Comparison of ENCODE assay signal across 1 cellular context in genomic region chr2:95060446-95061118, GRCh38.
TF ChIP-seq lines count a peak whose summit lies in the region.

No MANE protein-coding gene starts in this region.

TF ChIP-seq in HepG2, 621 proteins besides CTCF, POLR2A, EP300 and RAD21 (continued from another document and continues in another):
- TF ChIP-seq ZBTB40 (IDR thresholded peaks at IDR 0.05) (no peak), ZBTB40 (CRISPR knock-in tag; IDR thresholded peaks at IDR 0.05) (no peak), ZNF263 (CRISPR knock-in tag; IDR thresholded peaks at IDR 0.05) (peak; percentile 95), ZNF460 (CRISPR knock-in tag; IDR thresholded peaks at IDR 0.05; ENCODE audit: borderline replicate concordance) (no peak), NAIF1 (CRISPR knock-in tag; IDR thresholded peaks at IDR 0.05; ENCODE audit: borderline replicate concordance) (peak; percentile 100), POGZ (CRISPR knock-in tag; IDR thresholded peaks at IDR 0.05) (peak; percentile 41; the same call in 1 of the 2 replicates), HNF4A (CRISPR knock-in tag; IDR thresholded peaks at IDR 0.05) (peak; percentile 83), TFAP4 (IDR thresholded peaks at IDR 0.05; ENCODE audit: borderline replicate concordance, low read depth) (no peak), GATAD2A (CRISPR knock-in tag; IDR thresholded peaks at IDR 0.05) (peak; percentile 30), MXD4 (CRISPR knock-in tag; IDR thresholded peaks at IDR 0.05) (peak; percentile 42; the same call in 1 of the 2 replicates), TBX2 (CRISPR knock-in tag; IDR thresholded peaks at IDR 0.05; ENCODE audit: borderline replicate concordance) (no peak; the same call in 1 of the 2 replicates), ZNF792 (CRISPR knock-in tag; IDR thresholded peaks at IDR 0.05) (0 out of 2 replicates have a peak, but pooled peaks have one; percentile 15), TGIF2 (CRISPR knock-in tag; IDR thresholded peaks at IDR 0.05) (0 out of 2 replicates have a peak, but pooled peaks have one; percentile 53), HMG20A (CRISPR knock-in tag; IDR thresholded peaks at IDR 0.05; ENCODE audit: borderline replicate concordance) (0 out of 2 replicates have a peak, but pooled peaks have one; percentile 33), ZNF331 (CRISPR knock-in tag; IDR thresholded peaks at IDR 0.05) (peak; percentile 40; the same call in 1 of the 2 replicates), ZNF383 (CRISPR knock-in tag; IDR thresholded peaks at IDR 0.05; ENCODE audit: borderline replicate concordance) (no peak), ZNF274 (CRISPR knock-in tag; IDR thresholded peaks at IDR 0.05) (0 out of 2 replicates have a peak, but pooled peaks have one; percentile 9), DRAP1 (CRISPR knock-in tag; IDR thresholded peaks at IDR 0.05) (0 out of 2 replicates have a peak, but pooled peaks have one; percentile 14), SPEN (CRISPR knock-in tag; IDR thresholded peaks at IDR 0.05; ENCODE audit: low read depth) (no peak), SAP130 (CRISPR knock-in tag; IDR thresholded peaks at IDR 0.05; ENCODE audit: low read depth) (peak; percentile 49; the same call in 1 of the 2 replicates), BRD4 (CRISPR knock-in tag; IDR thresholded peaks at IDR 0.05) (peak; percentile 67; the same call in 1 of the 2 replicates), KLF16 (CRISPR knock-in tag; IDR thresholded peaks at IDR 0.05) (0 out of 4 replicates have a peak, but pooled peaks of 1 of the 2 experiments have one; percentile 34), HDAC6 (IDR thresholded peaks at IDR 0.05; ENCODE audit: low read depth, low read length) (no peak), ZNF143 (CRISPR knock-in tag; IDR thresholded peaks at IDR 0.05) (peak; percentile 55; the same call in 1 of the 2 replicates), MYC (CRISPR knock-in tag; IDR thresholded peaks at IDR 0.05; ENCODE audit: borderline replicate concordance) (peak; percentile 47; the same call in 1 of the 2 replicates), GMEB2 (CRISPR knock-in tag; IDR thresholded peaks at IDR 0.05; ENCODE audit: low read depth) (no peak), TFDP1 (CRISPR knock-in tag; IDR thresholded peaks at IDR 0.05; ENCODE audit: borderline replicate concordance) (peak; percentile 58; the same call in 1 of the 2 replicates), ASH2L (IDR thresholded peaks at IDR 0.05; ENCODE audit: insufficient read length, low read depth, low read length) (peak; percentile 52), HNF1A (IDR thresholded peaks at IDR 0.05; ENCODE audit: low read depth) (no peak), HNF1A (CRISPR knock-in tag; IDR thresholded peaks at IDR 0.05; ENCODE audit: borderline replicate concordance) (peak; percentile 9; the same call in 1 of the 2 replicates), AHR (CRISPR knock-in tag; IDR thresholded peaks at IDR 0.05) (0 out of 2 replicates have a peak, but pooled peaks have one; percentile 10), NFAT5 (CRISPR knock-in tag; IDR thresholded peaks at IDR 0.05) (0 out of 2 replicates have a peak, but pooled peaks have one; percentile 23), NRL (CRISPR knock-in tag; IDR thresholded peaks at IDR 0.05; ENCODE audit: borderline replicate concordance) (0 out of 2 replicates have a peak, but pooled peaks have one; percentile 38)
